Comparison of ENCODE assay signal across 8 cellular contexts in the genomic region with DNA sequence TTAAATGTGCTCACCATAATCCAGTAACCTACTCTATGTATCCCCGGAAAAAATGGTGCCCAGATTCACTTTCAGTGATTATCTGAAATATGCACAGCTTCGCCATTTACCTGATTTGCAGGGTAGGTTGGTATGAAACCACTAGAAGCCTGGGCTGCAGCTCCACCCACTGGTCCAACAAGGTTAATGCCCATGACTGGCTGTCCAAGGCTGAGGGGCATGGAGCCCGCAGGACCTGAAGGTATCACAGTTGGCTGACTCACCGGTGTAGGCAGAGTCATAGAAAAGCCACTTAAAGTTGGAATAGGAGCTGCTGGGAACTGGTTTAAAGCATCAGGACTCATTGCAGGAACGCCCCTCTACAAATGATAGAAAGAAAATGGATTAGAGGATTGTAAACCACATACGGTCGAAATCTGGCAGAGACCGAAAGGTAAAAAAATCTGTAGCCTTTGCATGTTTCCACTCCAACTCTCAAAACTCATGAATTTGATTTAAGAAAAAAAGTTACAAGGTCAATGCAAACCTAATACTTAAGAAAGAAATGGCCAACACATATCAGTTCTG. TPM values are rescaled to one million over a fixed set of nuclear protein-coding genes. Genes with fewer than 3 reads are reported as not detected.
DNase-seq lines count a peak whose midpoint lies in the region; ATAC-seq and TF ChIP-seq lines count a peak whose summit lies in the region.

No MANE protein-coding gene starts in this region.

- H3K18ac ChIP-seq in mesenchymal stem cell (ENCODE audit: low read depth in 1 of 2, low read length in 2 of 2), result no peak overlapping the region

- DNase-seq in Daoy (ENCODE audit: low read depth) (peak; percentile 82), HuH-7.5 (ENCODE audit: low spot score) (peak; percentile 61), dermis blood vessel endothelial cell (peak; percentile 81), mesenchymal stem cell (peak; percentile 59), ureter (ENCODE audit: low spot score) (no peak), sciatic nerve (ENCODE audit: low spot score) (no peak)

- TF ChIP-seq CTCF in SU-DHL-6 (IDR thresholded peaks at IDR 0.05; ENCODE audit: insufficient read depth, low read length, poor library complexity, severe bottlenecking), result peak; percentile 36

- H4K91ac ChIP-seq in mesenchymal stem cell (ENCODE audit: low read length), result no peak overlapping the region

- no peak overlapping the region for H4K8ac ChIP-seq in mesenchymal stem cell (ENCODE audit: low read length)

- H3K27me3 ChIP-seq in SU-DHL-6 (ENCODE audit: low read length) (no peaks in the 10 kb centered on the region), mesenchymal stem cell (ENCODE audit: control insufficient read depth in 1 of 2, insufficient read depth in 1 of 2, low read length in 2 of 2) (no peaks in the 10 kb centered on the region)

- no peak overlapping the region for H3K4ac ChIP-seq in mesenchymal stem cell (ENCODE audit: low read depth in 1 of 2, low read length in 2 of 2)

- H3F3A ChIP-seq in SU-DHL-6 (ENCODE audit: insufficient read depth), result no peaks in the 10 kb centered on the region

- H3K4me3 ChIP-seq in SU-DHL-6 (ENCODE audit: insufficient read depth, low read length, poor library complexity, severe bottlenecking), result no peak overlapping the region
- H3K4me3 ChIP-seq in mesenchymal stem cell (ENCODE audit: insufficient read depth in 1 of 2, low read depth in 1 of 2, low read length in 2 of 2), result no peak overlapping the region

- H3K4me2 ChIP-seq in SU-DHL-6 (ENCODE audit: low read depth, low read length, poor library complexity, severe bottlenecking) (no peak overlapping the region), mesenchymal stem cell (ENCODE audit: low read length, poor library complexity, severe bottlenecking) (no peak overlapping the region)

- no peak overlapping the region for H2AFZ ChIP-seq in SU-DHL-6 (ENCODE audit: low read depth, low read length, severe bottlenecking)
- no peak overlapping the region for H2AFZ ChIP-seq in mesenchymal stem cell (ENCODE audit: low read depth, low read length)

- no peak overlapping the region for H2BK15ac ChIP-seq in mesenchymal stem cell (ENCODE audit: low read depth, poor library complexity, severe bottlenecking)

- peaks cover 54% of the 10 kb centered on the region for H3K36me3 ChIP-seq in SU-DHL-6 (ENCODE audit: low read length)
- peaks cover 24 to 87% of the 10 kb centered on the region in 2 experiments for H3K36me3 ChIP-seq in mesenchymal stem cell (ENCODE audit: control insufficient read depth in 1 of 2, insufficient read depth in 2 of 2, low read depth in 1 of 2, low read length in 2 of 2)

- H3K23ac ChIP-seq in mesenchymal stem cell (ENCODE audit: low read length in 2 of 2), result no peak overlapping the region

- H3K9me2 ChIP-seq in SU-DHL-6 (replicated peaks; ENCODE audit: insufficient read depth, low read length), result no peaks in the 10 kb centered on the region

- H2AK5ac ChIP-seq in mesenchymal stem cell (ENCODE audit: low read length, severe bottlenecking), result no peak overlapping the region

- H3K27ac ChIP-seq in SU-DHL-6 (ENCODE audit: low read depth, low read length), result no peak overlapping the region
- no peak overlapping the region for H3K27ac ChIP-seq in mesenchymal stem cell (ENCODE audit: low read length, poor library complexity, severe bottlenecking)

- no peak overlapping the region for H2BK120ac ChIP-seq in mesenchymal stem cell (ENCODE audit: low read depth, low read length)

- peaks cover 1% of the 10 kb centered on the region for H3K4me1 ChIP-seq in mesenchymal stem cell (ENCODE audit: control insufficient read depth, insufficient read depth, low read depth, low read length)

- H2BK12ac ChIP-seq in mesenchymal stem cell (ENCODE audit: low read length in 2 of 2), result no peak overlapping the region

- intact Hi-C loops in sciatic nerve (cut with DNase I), result no loop called here

- no peaks in the 10 kb centered on the region for H4K20me1 ChIP-seq in SU-DHL-6 (ENCODE audit: low read depth, low read length)

- H3K9me3 ChIP-seq in SU-DHL-6 (ENCODE audit: insufficient read depth, low read length), result no peaks in the 10 kb centered on the region
- H3K9me3 ChIP-seq in mesenchymal stem cell (ENCODE audit: control insufficient read depth, low read length), result peaks cover 7% of the 10 kb centered on the region

- H3K79me1 ChIP-seq in mesenchymal stem cell (replicated peaks; ENCODE audit: low read length, poor library complexity, severe bottlenecking), result peaks cover 10% of the 10 kb centered on the region

- H3K79me2 ChIP-seq in SU-DHL-6 (ENCODE audit: insufficient read depth, low read length), result no peaks in the 10 kb centered on the region; the same call in 1 of the 2 replicates

- H3K9ac ChIP-seq in SU-DHL-6 (ENCODE audit: low read length) (no peak overlapping the region), mesenchymal stem cell (ENCODE audit: low read length) (no peak overlapping the region)

- H2BK5ac ChIP-seq in mesenchymal stem cell (ENCODE audit: low read depth, low read length, poor library complexity, severe bottlenecking), result no peak overlapping the region

- 94% methylated on average over 7 of the region's 8 CpGs for WGBS in mesenchymal stem cell

- H3K14ac ChIP-seq in mesenchymal stem cell (ENCODE audit: low read length in 2 of 2), result no peak overlapping the region

- ATAC-seq in GM19463 (IDR thresholded peaks at IDR 0.05; ENCODE audit: unreplicated experiment) (no peak), sciatic nerve (no peak)

RNA-seq across cellular contexts. Expression of gene SYNRG, which starts 38.6 kb away (rescaled TPM):
- total RNA-seq in Daoy (2014; rRNA removed; shearing (Covaris generic)), result 3.4 and 5.4 TPM in 2 replicates
- total RNA-seq in dermis blood vessel endothelial cell (16.8 and 23.7 TPM in 2 replicates), ureter (65.4 TPM), sciatic nerve (49.6 TPM)
- polyA plus RNA-seq in mesenchymal stem cell (2013, experiment 1 of 2), result 18.9 TPM
- polyA plus RNA-seq in mesenchymal stem cell (2013, experiment 2 of 2), result 17.9 TPM

Comparison
In these comparisons a context has a peak if more than half of its experiments do, and no peak if none do; other contexts are left out.
1. DNase-seq: peak in Daoy (single experiment), HuH-7.5 (single experiment), dermis blood vessel endothelial cell (single experiment) and mesenchymal stem cell (single experiment); none in ureter (single experiment) and sciatic nerve (single experiment).